Comparison of ENCODE assay signal across 25 cellular contexts in the genomic region with DNA sequence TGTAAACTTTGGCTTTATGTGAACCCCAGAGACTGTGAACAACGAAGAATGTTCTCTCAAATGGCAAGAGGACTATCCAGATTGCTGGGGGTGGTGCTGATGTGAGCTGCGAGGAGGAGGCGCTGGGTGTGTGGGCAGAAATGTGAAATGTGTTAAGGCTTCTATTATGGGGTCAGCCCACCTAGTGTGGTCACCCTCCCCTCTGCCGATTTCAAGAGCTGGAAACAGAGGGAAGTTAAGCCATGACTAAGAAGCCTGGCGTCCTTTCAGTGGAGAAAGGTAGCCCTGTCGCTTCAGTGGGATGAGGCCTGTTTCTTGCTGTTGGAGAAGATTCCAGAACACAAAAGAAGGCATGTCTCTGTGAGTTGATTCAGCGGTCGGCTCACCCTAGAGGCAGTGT.
DNase-seq lines count a peak whose midpoint lies in the region; ATAC-seq and TF ChIP-seq lines count a peak whose summit lies in the region.
"Had no signal": no experiment of that assay in that cellular context is flagged by ENCODE, and none has a peak within 500 bp of the region (broad histone marks: within the 10 kb centered on the region; RNA-seq: fewer than 3 reads in every experiment).

No MANE protein-coding gene starts in this region.

- intact Hi-C loops in dorsolateral prefrontal cortex (cut with DNase I), result no loop called here

- H3K4me3 Mint-ChIP-seq in neural progenitor cell, result no peak overlapping the region
- H3K4me3 Mint-ChIP-seq: B cell, H9, HFFc6 had no signal

- peaks cover 6% of the 10 kb centered on the region for H3K4me1 Mint-ChIP-seq in neural progenitor cell
- H3K4me1 Mint-ChIP-seq: B cell, H9 had no signal

- H2AFZ ChIP-seq in neural progenitor cell (replicated peaks), result no peak overlapping the region
- H2AFZ ChIP-seq: PC-9 had no signal

- TF ChIP-seq POLR2A in Peyer's patch (IDR thresholded peaks at IDR 0.05), result no peak

- H3K79me2 ChIP-seq in neural progenitor cell (ENCODE audit: low read depth), result no peaks in the 10 kb centered on the region

- H3K36me3 ChIP-seq in HUES48 (ENCODE audit: control insufficient read depth, insufficient read depth, low read length) (no peaks in the 10 kb centered on the region), neural progenitor cell (no peaks in the 10 kb centered on the region), Peyer's patch (no peaks in the 10 kb centered on the region)

- H3K9me3 ChIP-seq in HUES48 (ENCODE audit: control insufficient read depth, insufficient read depth, low read length) (no peaks in the 10 kb centered on the region), neural progenitor cell (ENCODE audit: low read depth) (no peaks in the 10 kb centered on the region), Peyer's patch (no peaks in the 10 kb centered on the region)

- no peak overlapping the region for H3K4me3 ChIP-seq in HUES48 (ENCODE audit: low read depth, low read length)
- H3K4me3 ChIP-seq in dorsolateral prefrontal cortex, result no peak overlapping the region
- H3K4me3 ChIP-seq in neural progenitor cell, result no peak overlapping the region
- no peak overlapping the region for H3K4me3 ChIP-seq in Peyer's patch
- H3K4me3 ChIP-seq: PC-9 had no signal

- H3K9ac ChIP-seq in HUES48 (ENCODE audit: low read depth, low read length), result no peak overlapping the region
- H3K9ac ChIP-seq in neural progenitor cell, result no peak overlapping the region

- H3K27me3 ChIP-seq in HUES48 (ENCODE audit: control insufficient read depth, insufficient read depth, low read length), result no peaks in the 10 kb centered on the region
- H3K27me3 ChIP-seq in dorsolateral prefrontal cortex, result no peaks in the 10 kb centered on the region
- no peaks in the 10 kb centered on the region for H3K27me3 ChIP-seq in neural progenitor cell
- H3K27me3 ChIP-seq in Peyer's patch, result no peaks in the 10 kb centered on the region

- H3F3A ChIP-seq in neural progenitor cell (ENCODE audit: low read depth), result no peaks in the 10 kb centered on the region

- no peaks in the 10 kb centered on the region for H3K36me3 Mint-ChIP-seq in neural progenitor cell

- ATAC-seq in HG03521 (IDR thresholded peaks at IDR 0.05; ENCODE audit: unreplicated experiment), result no peak

- no peak overlapping the region for H3K4me2 ChIP-seq in neural progenitor cell
- H3K4me2 ChIP-seq: PC-9 had no signal

- H3K27me3 Mint-ChIP-seq in neural progenitor cell (ENCODE audit: insufficient read depth, low read depth), result no peaks in the 10 kb centered on the region

- no peak for TF ChIP-seq CTCF in dorsolateral prefrontal cortex (IDR thresholded peaks at IDR 0.05 in 54 of 56, conservative IDR thresholded peaks at IDR 0.05 in 2 of 56; ENCODE audit: low read depth in 1 of 56, partially characterized antibody in 56 of 56)
- no peak for TF ChIP-seq CTCF in neural progenitor cell (IDR thresholded peaks at IDR 0.05)
- TF ChIP-seq CTCF in Peyer's patch (IDR thresholded peaks at IDR 0.05), result no peak

- H4K20me1 ChIP-seq in neural progenitor cell (ENCODE audit: low read depth), result no peaks in the 10 kb centered on the region

- peak overlapping the region; percentile 42 for H3K27ac ChIP-seq in HUES48 (ENCODE audit: low read depth, low read length)
- peak overlapping the region in 42 of 59 donors; percentile 4 to 80 (median 58) for H3K27ac ChIP-seq in dorsolateral prefrontal cortex
- H3K27ac ChIP-seq in neural progenitor cell, result no peak overlapping the region
- no peak overlapping the region for H3K27ac ChIP-seq in Peyer's patch
- H3K27ac ChIP-seq: C4-2B, PC-9 had no signal

- DNase-seq in dorsolateral prefrontal cortex, result peak in 5 of 10 donors; percentile 60 to 73 (median 66)
- peak; percentile 15 for DNase-seq in neural progenitor cell (ENCODE audit: low spot score)
- no peak for DNase-seq in Peyer's patch
- no peak for DNase-seq in stimulated activated CD4-positive, alpha-beta T cell treated with anti-CD3 and anti-CD28 coated beads, Interleukin-4, amount 100 ng/mL, for 1 hour
- no peak for DNase-seq in middle frontal gyrus (ENCODE audit: extremely low spot score, low spot score)
- DNase-seq: Calu3, DMS79 treated with DMSO at 0.1 percent for 48 hours, H9, HFFc6, KBM-7, MV-4-11, NCI-H1105 treated with DMSO at 0.1 percent for 48 hours, NCI-H146, NCI-H1930, NCI-H2107, NCI-H446, NCI-H524 treated with DMSO at 0.1 percent for 48 hours, NCI-H774, PC-9, Right ventricle myocardium superior, RPMI8226 had no signal

- no peaks in the 10 kb centered on the region; the same call in 1 of the 2 replicates for H3K4me1 ChIP-seq in HUES48 (ENCODE audit: control insufficient read depth, insufficient read depth, low read length)
- no peaks in the 10 kb centered on the region for H3K4me1 ChIP-seq in neural progenitor cell
- H3K4me1 ChIP-seq in Peyer's patch, result no peaks in the 10 kb centered on the region

- H3K27ac Mint-ChIP-seq in neural progenitor cell, result no peak overlapping the region
- H3K27ac Mint-ChIP-seq: B cell, H9, HFFc6 had no signal

- H3K9me3 Mint-ChIP-seq in neural progenitor cell, result no peaks in the 10 kb centered on the region
- H3K9me3 Mint-ChIP-seq: H9, HFFc6 had no signal

Comparison
In these comparisons a context has a peak if more than half of its experiments do, and no peak if none do; other contexts are left out.
1. H3K27ac ChIP-seq: peak in HUES48 (single experiment) and dorsolateral prefrontal cortex (42 of 59); none in neural progenitor cell (single experiment) and Peyer's patch (0 of 4).